Comparison of ENCODE assay signal across 2 cellular contexts in the genomic region with DNA sequence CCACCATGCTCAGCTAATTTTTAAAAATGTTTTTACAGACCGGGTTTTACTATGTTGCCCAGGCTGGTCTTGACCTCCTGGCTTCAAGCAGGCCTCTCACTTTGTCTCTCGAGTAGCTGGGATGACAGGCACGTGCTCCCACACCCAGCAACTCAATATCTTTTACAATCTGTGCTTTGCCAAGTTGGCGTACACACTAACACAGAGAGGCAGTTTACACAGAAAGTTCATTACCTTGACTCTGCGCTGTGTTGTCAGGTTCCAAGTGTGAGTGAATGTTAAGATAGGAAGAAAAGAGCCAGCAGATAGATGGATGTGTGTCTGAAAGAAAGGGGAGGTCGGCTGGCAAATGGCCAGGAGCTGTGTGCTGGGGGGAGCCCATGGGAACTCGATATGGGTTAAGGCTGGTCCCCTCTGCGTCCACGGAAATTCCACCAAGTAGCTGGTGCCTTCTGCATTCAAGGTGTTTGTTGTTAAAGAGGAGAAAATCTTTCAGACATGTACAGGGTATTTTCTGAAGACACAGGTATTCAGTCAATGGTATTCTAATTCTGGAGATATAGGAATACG.
TF ChIP-seq lines count a peak whose summit lies in the region.

No MANE protein-coding gene starts in this region.

TF ChIP-seq in liver, 16 proteins besides CTCF, POLR2A, EP300 and RAD21 (continued from another document):
- TF ChIP-seq, protein P1, sequence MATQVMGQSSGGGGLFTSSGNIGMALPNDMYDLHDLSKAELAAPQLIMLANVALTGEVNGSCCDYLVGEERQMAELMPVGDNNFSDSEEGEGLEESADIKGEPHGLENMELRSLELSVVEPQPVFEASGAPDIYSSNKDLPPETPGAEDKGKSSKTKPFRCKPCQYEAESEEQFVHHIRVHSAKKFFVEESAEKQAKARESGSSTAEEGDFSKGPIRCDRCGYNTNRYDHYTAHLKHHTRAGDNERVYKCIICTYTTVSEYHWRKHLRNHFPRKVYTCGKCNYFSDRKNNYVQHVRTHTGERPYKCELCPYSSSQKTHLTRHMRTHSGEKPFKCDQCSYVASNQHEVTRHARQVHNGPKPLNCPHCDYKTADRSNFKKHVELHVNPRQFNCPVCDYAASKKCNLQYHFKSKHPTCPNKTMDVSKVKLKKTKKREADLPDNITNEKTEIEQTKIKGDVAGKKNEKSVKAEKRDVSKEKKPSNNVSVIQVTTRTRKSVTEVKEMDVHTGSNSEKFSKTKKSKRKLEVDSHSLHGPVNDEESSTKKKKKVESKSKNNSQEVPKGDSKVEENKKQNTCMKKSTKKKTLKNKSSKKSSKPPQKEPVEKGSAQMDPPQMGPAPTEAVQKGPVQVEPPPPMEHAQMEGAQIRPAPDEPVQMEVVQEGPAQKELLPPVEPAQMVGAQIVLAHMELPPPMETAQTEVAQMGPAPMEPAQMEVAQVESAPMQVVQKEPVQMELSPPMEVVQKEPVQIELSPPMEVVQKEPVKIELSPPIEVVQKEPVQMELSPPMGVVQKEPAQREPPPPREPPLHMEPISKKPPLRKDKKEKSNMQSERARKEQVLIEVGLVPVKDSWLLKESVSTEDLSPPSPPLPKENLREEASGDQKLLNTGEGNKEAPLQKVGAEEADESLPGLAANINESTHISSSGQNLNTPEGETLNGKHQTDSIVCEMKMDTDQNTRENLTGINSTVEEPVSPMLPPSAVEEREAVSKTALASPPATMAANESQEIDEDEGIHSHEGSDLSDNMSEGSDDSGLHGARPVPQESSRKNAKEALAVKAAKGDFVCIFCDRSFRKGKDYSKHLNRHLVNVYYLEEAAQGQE (IDR thresholded peaks at IDR 0.05) = no peak
- TF ChIP-seq HNF4G (IDR thresholded peaks at IDR 0.05) (no peak), YY1 (IDR thresholded peaks at IDR 0.05) (no peak), NR2F2 (IDR thresholded peaks at IDR 0.05) (no peak), GABPA (IDR thresholded peaks at IDR 0.05 in 1 of 2, conservative IDR thresholded peaks at IDR 0.05 in 1 of 2) (no peak)
- TF ChIP-seq, protein P2, sequence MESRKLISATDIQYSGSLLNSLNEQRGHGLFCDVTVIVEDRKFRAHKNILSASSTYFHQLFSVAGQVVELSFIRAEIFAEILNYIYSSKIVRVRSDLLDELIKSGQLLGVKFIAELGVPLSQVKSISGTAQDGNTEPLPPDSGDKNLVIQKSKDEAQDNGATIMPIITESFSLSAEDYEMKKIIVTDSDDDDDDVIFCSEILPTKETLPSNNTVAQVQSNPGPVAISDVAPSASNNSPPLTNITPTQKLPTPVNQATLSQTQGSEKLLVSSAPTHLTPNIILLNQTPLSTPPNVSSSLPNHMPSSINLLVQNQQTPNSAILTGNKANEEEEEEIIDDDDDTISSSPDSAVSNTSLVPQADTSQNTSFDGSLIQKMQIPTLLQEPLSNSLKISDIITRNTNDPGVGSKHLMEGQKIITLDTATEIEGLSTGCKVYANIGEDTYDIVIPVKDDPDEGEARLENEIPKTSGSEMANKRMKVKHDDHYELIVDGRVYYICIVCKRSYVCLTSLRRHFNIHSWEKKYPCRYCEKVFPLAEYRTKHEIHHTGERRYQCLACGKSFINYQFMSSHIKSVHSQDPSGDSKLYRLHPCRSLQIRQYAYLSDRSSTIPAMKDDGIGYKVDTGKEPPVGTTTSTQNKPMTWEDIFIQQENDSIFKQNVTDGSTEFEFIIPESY (IDR thresholded peaks at IDR 0.05) = peak; percentile 50
- TF ChIP-seq, protein P3, sequence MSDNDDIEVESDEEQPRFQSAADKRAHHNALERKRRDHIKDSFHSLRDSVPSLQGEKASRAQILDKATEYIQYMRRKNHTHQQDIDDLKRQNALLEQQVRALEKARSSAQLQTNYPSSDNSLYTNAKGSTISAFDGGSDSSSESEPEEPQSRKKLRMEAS (IDR thresholded peaks at IDR 0.05) = peak; percentile 96

TF ChIP-seq in HepG2, 621 proteins besides CTCF, POLR2A, EP300 and RAD21 (continued from another document):
- TF ChIP-seq, protein P4, sequence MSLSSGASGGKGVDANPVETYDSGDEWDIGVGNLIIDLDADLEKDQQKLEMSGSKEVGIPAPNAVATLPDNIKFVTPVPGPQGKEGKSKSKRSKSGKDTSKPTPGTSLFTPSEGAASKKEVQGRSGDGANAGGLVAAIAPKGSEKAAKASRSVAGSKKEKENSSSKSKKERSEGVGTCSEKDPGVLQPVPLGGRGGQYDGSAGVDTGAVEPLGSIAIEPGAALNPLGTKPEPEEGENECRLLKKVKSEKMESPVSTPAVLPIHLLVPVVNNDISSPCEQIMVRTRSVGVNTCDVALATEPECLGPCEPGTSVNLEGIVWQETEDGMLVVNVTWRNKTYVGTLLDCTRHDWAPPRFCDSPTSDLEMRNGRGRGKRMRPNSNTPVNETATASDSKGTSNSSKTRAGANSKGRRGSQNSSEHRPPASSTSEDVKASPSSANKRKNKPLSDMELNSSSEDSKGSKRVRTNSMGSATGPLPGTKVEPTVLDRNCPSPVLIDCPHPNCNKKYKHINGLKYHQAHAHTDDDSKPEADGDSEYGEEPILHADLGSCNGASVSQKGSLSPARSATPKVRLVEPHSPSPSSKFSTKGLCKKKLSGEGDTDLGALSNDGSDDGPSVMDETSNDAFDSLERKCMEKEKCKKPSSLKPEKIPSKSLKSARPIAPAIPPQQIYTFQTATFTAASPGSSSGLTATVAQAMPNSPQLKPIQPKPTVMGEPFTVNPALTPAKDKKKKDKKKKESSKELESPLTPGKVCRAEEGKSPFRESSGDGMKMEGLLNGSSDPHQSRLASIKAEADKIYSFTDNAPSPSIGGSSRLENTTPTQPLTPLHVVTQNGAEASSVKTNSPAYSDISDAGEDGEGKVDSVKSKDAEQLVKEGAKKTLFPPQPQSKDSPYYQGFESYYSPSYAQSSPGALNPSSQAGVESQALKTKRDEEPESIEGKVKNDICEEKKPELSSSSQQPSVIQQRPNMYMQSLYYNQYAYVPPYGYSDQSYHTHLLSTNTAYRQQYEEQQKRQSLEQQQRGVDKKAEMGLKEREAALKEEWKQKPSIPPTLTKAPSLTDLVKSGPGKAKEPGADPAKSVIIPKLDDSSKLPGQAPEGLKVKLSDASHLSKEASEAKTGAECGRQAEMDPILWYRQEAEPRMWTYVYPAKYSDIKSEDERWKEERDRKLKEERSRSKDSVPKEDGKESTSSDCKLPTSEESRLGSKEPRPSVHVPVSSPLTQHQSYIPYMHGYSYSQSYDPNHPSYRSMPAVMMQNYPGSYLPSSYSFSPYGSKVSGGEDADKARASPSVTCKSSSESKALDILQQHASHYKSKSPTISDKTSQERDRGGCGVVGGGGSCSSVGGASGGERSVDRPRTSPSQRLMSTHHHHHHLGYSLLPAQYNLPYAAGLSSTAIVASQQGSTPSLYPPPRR (CRISPR knock-in tag; IDR thresholded peaks at IDR 0.05; ENCODE audit: borderline replicate concordance) = no peak
- TF ChIP-seq GATA4 (IDR thresholded peaks at IDR 0.05; ENCODE audit: borderline replicate concordance, low read depth) = no peak
- TF ChIP-seq, protein P5, sequence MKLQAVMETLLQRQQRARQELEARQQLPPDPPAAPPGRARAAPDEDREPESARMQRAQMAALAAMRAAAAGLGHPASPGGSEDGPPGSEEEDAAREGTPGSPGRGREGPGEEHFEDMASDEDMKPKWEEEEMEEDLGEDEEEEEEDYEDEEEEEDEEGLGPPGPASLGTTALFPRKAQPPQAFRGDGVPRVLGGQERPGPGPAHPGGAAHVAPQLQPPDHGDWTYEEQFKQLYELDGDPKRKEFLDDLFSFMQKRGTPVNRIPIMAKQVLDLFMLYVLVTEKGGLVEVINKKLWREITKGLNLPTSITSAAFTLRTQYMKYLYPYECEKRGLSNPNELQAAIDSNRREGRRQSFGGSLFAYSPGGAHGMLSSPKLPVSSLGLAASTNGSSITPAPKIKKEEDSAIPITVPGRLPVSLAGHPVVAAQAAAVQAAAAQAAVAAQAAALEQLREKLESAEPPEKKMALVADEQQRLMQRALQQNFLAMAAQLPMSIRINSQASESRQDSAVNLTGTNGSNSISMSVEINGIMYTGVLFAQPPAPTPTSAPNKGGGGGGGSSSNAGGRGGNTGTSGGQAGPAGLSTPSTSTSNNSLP (IDR thresholded peaks at IDR 0.05; ENCODE audit: low read depth, low read length) = no peak
- TF ChIP-seq TARDBP (CRISPR knock-in tag; IDR thresholded peaks at IDR 0.05) = no peak
- TF ChIP-seq ZNF724P (CRISPR knock-in tag; IDR thresholded peaks at IDR 0.05; ENCODE audit: borderline replicate concordance) = no peak
TF ChIP-seq in HepG2: peak in this region for 0.
